1 cellular context compared by ENCODE assay signal in the genomic region with DNA sequence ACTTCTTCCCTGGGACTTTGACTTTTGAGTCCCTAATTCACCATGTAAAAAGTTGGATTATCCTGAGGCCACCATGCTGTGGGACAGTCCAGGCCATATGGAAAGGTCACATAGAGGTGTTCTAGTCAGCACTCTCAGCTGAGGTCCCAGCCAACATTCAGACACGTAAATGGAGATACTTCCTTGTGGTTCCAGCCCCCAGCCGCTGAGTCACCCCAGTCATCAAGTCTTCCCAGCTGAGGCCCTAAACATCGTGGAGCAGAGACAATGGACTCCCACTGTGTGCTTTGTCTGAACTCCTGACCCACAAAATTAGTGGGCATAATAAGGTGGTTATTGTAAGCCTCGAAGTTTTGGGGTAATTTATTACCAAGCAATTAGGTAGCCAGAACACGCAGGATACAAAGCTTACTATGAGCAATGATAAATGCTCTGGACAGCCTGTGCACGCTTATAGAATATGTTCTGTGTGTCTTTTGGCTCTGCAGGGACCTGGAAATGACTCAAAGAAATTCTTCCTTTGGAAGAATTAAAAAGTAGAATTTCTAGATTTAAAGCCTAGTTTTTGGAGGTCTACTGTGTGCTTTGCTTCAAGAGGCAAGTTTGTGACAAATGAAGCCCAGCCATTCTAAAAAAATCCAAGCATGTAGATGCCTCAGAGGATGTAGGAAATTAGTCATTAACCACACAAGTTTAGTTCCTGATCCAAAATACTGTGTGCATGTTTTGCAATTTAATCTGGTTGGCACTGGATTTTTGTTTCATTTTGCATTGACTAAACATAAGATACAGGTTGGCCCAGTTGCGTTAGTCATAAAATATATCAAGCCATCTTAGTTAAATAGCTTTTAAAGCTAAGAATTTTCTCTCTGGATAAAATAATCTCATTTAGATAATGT.
A peak's percentile ranks its signal among the peaks of the same experiment; 100 is the strongest.
TF ChIP-seq lines count a peak whose summit lies in the region.

No MANE protein-coding gene starts in this region.

TF ChIP-seq in HEK293, 187 proteins besides CTCF, POLR2A, EP300 and RAD21 (continued from another document):
- TF ChIP-seq, protein P1, sequence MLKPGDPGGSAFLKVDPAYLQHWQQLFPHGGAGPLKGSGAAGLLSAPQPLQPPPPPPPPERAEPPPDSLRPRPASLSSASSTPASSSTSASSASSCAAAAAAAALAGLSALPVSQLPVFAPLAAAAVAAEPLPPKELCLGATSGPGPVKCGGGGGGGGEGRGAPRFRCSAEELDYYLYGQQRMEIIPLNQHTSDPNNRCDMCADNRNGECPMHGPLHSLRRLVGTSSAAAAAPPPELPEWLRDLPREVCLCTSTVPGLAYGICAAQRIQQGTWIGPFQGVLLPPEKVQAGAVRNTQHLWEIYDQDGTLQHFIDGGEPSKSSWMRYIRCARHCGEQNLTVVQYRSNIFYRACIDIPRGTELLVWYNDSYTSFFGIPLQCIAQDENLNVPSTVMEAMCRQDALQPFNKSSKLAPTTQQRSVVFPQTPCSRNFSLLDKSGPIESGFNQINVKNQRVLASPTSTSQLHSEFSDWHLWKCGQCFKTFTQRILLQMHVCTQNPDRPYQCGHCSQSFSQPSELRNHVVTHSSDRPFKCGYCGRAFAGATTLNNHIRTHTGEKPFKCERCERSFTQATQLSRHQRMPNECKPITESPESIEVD (tag by site-specific recombination; IDR thresholded peaks at IDR 0.05): 0 out of 2 replicates have a peak, but pooled peaks have one; percentile 29
- TF ChIP-seq REPIN1 (tag by site-specific recombination; IDR thresholded peaks at IDR 0.05; ENCODE audit: low read depth) (no peak), IKZF3 (tag by site-specific recombination; IDR thresholded peaks at IDR 0.05) (peak; percentile 26; the same call in 1 of the 2 replicates), ZNF155 (tag by site-specific recombination; IDR thresholded peaks at IDR 0.05) (no peak), ZNF548 (tag by site-specific recombination; IDR thresholded peaks at IDR 0.05) (no peak), MEIS1 (CRISPR knock-in tag; IDR thresholded peaks at IDR 0.05; ENCODE audit: borderline replicate concordance) (peak; percentile 43; the same call in 1 of the 2 replicates), ZXDB (tag by site-specific recombination; IDR thresholded peaks at IDR 0.05) (no peak), SETDB1 (IDR thresholded peaks at IDR 0.05; ENCODE audit: insufficient read length, low read length) (no peak), ZNF324 (tag by site-specific recombination; IDR thresholded peaks at IDR 0.05) (0 out of 2 replicates have a peak, but pooled peaks have one; percentile 19), KLF16 (tag by site-specific recombination; IDR thresholded peaks at IDR 0.05) (no peak), SCRT2 (tag by site-specific recombination; IDR thresholded peaks at IDR 0.05) (no peak), OSR2 (tag by site-specific recombination; IDR thresholded peaks at IDR 0.05) (peak; percentile 12; the same call in 1 of the 2 replicates), ZNF24 (tag by site-specific recombination; IDR thresholded peaks at IDR 0.05) (0 out of 2 replicates have a peak, but pooled peaks have one; percentile 39), ZNF629 (tag by site-specific recombination; IDR thresholded peaks at IDR 0.05) (peak; percentile 39; the same call in 1 of the 2 replicates), GLI2 (tag by site-specific recombination; IDR thresholded peaks at IDR 0.05; ENCODE audit: borderline replicate concordance, low read depth) (no peak), ZIC2 (tag by site-specific recombination; IDR thresholded peaks at IDR 0.05) (peak; percentile 88), ZNF175 (tag by site-specific recombination; IDR thresholded peaks at IDR 0.05) (no peak), KLF9 (tag by site-specific recombination; IDR thresholded peaks at IDR 0.05; ENCODE audit: low read depth) (no peak), KLF1 (tag by site-specific recombination; IDR thresholded peaks at IDR 0.05) (no peak), MZF1 (tag by site-specific recombination; IDR thresholded peaks at IDR 0.05; ENCODE audit: borderline replicate concordance) (no peak), ZNF404 (tag by site-specific recombination; IDR thresholded peaks at IDR 0.05) (no peak), ZNF394 (tag by site-specific recombination; IDR thresholded peaks at IDR 0.05; ENCODE audit: borderline replicate concordance) (no peak), ZNF510 (tag by site-specific recombination; IDR thresholded peaks at IDR 0.05; ENCODE audit: insufficient replicate concordance) (no peak), ZBTB20 (tag by site-specific recombination; IDR thresholded peaks at IDR 0.05) (no peak), ZNF473 (tag by site-specific recombination; IDR thresholded peaks at IDR 0.05) (no peak), ZNF184 (tag by site-specific recombination; IDR thresholded peaks at IDR 0.05) (no peak), RBAK (tag by site-specific recombination; IDR thresholded peaks at IDR 0.05) (no peak)
- TF ChIP-seq, protein P2, sequence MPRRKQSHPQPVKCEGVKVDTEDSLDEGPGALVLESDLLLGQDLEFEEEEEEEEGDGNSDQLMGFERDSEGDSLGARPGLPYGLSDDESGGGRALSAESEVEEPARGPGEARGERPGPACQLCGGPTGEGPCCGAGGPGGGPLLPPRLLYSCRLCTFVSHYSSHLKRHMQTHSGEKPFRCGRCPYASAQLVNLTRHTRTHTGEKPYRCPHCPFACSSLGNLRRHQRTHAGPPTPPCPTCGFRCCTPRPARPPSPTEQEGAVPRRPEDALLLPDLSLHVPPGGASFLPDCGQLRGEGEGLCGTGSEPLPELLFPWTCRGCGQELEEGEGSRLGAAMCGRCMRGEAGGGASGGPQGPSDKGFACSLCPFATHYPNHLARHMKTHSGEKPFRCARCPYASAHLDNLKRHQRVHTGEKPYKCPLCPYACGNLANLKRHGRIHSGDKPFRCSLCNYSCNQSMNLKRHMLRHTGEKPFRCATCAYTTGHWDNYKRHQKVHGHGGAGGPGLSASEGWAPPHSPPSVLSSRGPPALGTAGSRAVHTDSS (tag by site-specific recombination; IDR thresholded peaks at IDR 0.05): no peak
- TF ChIP-seq, protein P3, sequence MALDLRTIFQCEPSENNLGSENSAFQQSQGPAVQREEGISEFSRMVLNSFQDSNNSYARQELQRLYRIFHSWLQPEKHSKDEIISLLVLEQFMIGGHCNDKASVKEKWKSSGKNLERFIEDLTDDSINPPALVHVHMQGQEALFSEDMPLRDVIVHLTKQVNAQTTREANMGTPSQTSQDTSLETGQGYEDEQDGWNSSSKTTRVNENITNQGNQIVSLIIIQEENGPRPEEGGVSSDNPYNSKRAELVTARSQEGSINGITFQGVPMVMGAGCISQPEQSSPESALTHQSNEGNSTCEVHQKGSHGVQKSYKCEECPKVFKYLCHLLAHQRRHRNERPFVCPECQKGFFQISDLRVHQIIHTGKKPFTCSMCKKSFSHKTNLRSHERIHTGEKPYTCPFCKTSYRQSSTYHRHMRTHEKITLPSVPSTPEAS (tag by site-specific recombination; IDR thresholded peaks at IDR 0.05): no peak
